Comparison of ENCODE assay signal across 20 cellular contexts in genomic region chr9:3957296-3957695, GRCh38.
"Had no signal": no experiment of that assay in that cellular context is flagged by ENCODE, and none has a peak within 500 bp of the region (broad histone marks: within the 10 kb centered on the region; RNA-seq: fewer than 3 reads in every experiment).

No MANE protein-coding gene starts in this region.

- DNase-seq: activated CD4-positive, alpha-beta T cell treated with anti-CD3 and anti-CD28 coated beads, Interleukin-2, amount 10 ng/mL, durations not matched to agents 24 days and 14 days; activated CD8-positive, alpha-beta memory T cell treated with anti-CD3 and anti-CD28 coated beads, Interleukin-2, amount 10 ng/mL, durations not matched to agents 7 days and 5 days; activated CD8-positive, alpha-beta T cell treated with anti-CD3 and anti-CD28 coated beads for 36 hours; activated gamma-delta T cell; activated naive CD4-positive, alpha-beta T cell treated with anti-CD3 and anti-CD28 coated beads, Interleukin-2, amount 50 U/mL, for 16 hours; activated naive CD8-positive, alpha-beta T cell treated with anti-CD3 and anti-CD28 coated beads, Interleukin-2, amount 50 U/mL, for 24 hours; activated T-cell treated with anti-CD3 and anti-CD28 coated beads for 4 hours; dermis blood vessel endothelial cell; effector memory CD4-positive, alpha-beta T cell; immature natural killer cell; left lung; naive B cell; pancreas; right cardiac atrium; stimulated activated CD4-positive, alpha-beta T cell treated with anti-CD3 and anti-CD28 coated beads, Interleukin-12 subunit alpha, Interleukin-12 subunit beta, amount 100 ng/mL, for 4 hours; stimulated activated CD4-positive, alpha-beta T cell treated with anti-CD3 and anti-CD28 coated beads, Interleukin-4, amount 100 ng/mL, for 4 hours; tibial artery had no signal

- H3K9me3 Mint-ChIP-seq: activated CD8-positive, alpha-beta T cell treated with anti-CD3 and anti-CD28 coated beads for 36 hours; stimulated activated naive CD8-positive, alpha-beta T cell treated with anti-CD3 and anti-CD28 coated beads, Interleukin-15, Interleukin-2, amounts not matched to agents 100 ng/mL and 50 ng/mL, for 24 hours had no signal

- H3K4me1 ChIP-seq: pancreas had no signal

- H3K4me1 Mint-ChIP-seq: activated CD4-positive, alpha-beta T cell treated with anti-CD3 and anti-CD28 coated beads, Interleukin-2, amount 10 ng/mL, durations not matched to agents 24 days and 14 days; activated CD8-positive, alpha-beta memory T cell treated with anti-CD3 and anti-CD28 coated beads, Interleukin-2, amount 10 ng/mL, durations not matched to agents 7 days and 5 days; immature natural killer cell; naive B cell had no signal

- H3K27ac ChIP-seq: hepatocyte, pancreas had no signal

- H3K4me3 Mint-ChIP-seq: activated CD4-positive, alpha-beta T cell treated with anti-CD3 and anti-CD28 coated beads, Interleukin-2, amount 10 ng/mL, durations not matched to agents 24 days and 14 days; activated CD8-positive, alpha-beta memory T cell treated with anti-CD3 and anti-CD28 coated beads, Interleukin-2, amount 10 ng/mL, durations not matched to agents 7 days and 5 days; activated CD8-positive, alpha-beta T cell treated with anti-CD3 and anti-CD28 coated beads for 36 hours; activated naive CD8-positive, alpha-beta T cell treated with anti-CD3 and anti-CD28 coated beads, Interleukin-2, amount 50 U/mL, for 24 hours; immature natural killer cell; naive B cell; stimulated activated naive CD8-positive, alpha-beta T cell treated with anti-CD3 and anti-CD28 coated beads, Interleukin-15, Interleukin-2, amounts not matched to agents 100 ng/mL and 50 ng/mL, for 24 hours had no signal

- H3K36me3 Mint-ChIP-seq: activated CD8-positive, alpha-beta memory T cell treated with anti-CD3 and anti-CD28 coated beads, Interleukin-2, amount 10 ng/mL, durations not matched to agents 7 days and 5 days; immature natural killer cell; naive B cell had no signal

- H3K36me3 ChIP-seq: left lung, pancreas, tibial artery had no signal

- H3K4me3 ChIP-seq: hepatocyte, left lung, lung, pancreas, tibial artery had no signal

- H3K27me3 Mint-ChIP-seq: activated CD4-positive, alpha-beta T cell treated with anti-CD3 and anti-CD28 coated beads, Interleukin-2, amount 10 ng/mL, durations not matched to agents 24 days and 14 days had no signal

- H3K27me3 ChIP-seq: hepatocyte, left lung, pancreas, tibial artery had no signal

- H3K9me3 ChIP-seq: left lung, pancreas, tibial artery had no signal

- H3K27ac Mint-ChIP-seq: activated CD4-positive, alpha-beta T cell treated with anti-CD3 and anti-CD28 coated beads, Interleukin-2, amount 10 ng/mL, durations not matched to agents 24 days and 14 days; activated CD8-positive, alpha-beta memory T cell treated with anti-CD3 and anti-CD28 coated beads, Interleukin-2, amount 10 ng/mL, durations not matched to agents 7 days and 5 days; activated CD8-positive, alpha-beta T cell treated with anti-CD3 and anti-CD28 coated beads for 36 hours; activated naive CD8-positive, alpha-beta T cell treated with anti-CD3 and anti-CD28 coated beads, Interleukin-2, amount 50 U/mL, for 24 hours; immature natural killer cell; naive B cell; stimulated activated naive CD8-positive, alpha-beta T cell treated with anti-CD3 and anti-CD28 coated beads, Interleukin-15, Interleukin-2, amounts not matched to agents 100 ng/mL and 50 ng/mL, for 24 hours had no signal
